ENCODE assay signal across 28 cellular contexts in genomic region chr20:50857348-50857747, GRCh38.
"Had no signal": no experiment of that assay in that cellular context is flagged by ENCODE, and none has a peak within 500 bp of the region (broad histone marks: within the 10 kb centered on the region; RNA-seq: fewer than 3 reads in every experiment).

No MANE protein-coding gene starts in this region.

- H3K9me3 ChIP-seq: left lung, ovary, right atrium auricular region, stomach, testis, thyroid gland, transverse colon, upper lobe of right lung had no signal

- H3K36me3 Mint-ChIP-seq: mesothelial cell of epicardium, natural killer cell, neural progenitor cell had no signal

- H3K4me2 ChIP-seq: neural progenitor cell had no signal

- H3K4me3 Mint-ChIP-seq: immature natural killer cell; mesothelial cell of epicardium; naive B cell; natural killer cell; nephron progenitor cell; neural progenitor cell; stimulated activated naive B cell treated with anti-CD40 and anti-IgM and Interleukin-4, amounts not matched to agents 10 μg/mL and 1 μg/mL and 100 μg/mL, for 72 hours had no signal

- H3K36me3 ChIP-seq: left lung, neural progenitor cell, ovary, right atrium auricular region, stomach, thyroid gland, transverse colon, upper lobe of right lung had no signal

- H3K27me3 Mint-ChIP-seq: naive B cell; stimulated activated naive B cell treated with anti-CD40 and anti-IgM and Interleukin-4, amounts not matched to agents 10 μg/mL and 1 μg/mL and 100 μg/mL, for 72 hours had no signal

- DNase-seq: hypothalamus; immature natural killer cell; kidney; left colon; left lung; mesendoderm; naive B cell; natural killer cell; nephron progenitor cell; ovary; stimulated activated CD4-positive, alpha-beta T cell treated with anti-CD3 and anti-CD28 coated beads, Interleukin-12 subunit alpha, Interleukin-12 subunit beta, amount 100 ng/mL, for 4 hours; stimulated activated CD4-positive, alpha-beta T cell treated with anti-CD3 and anti-CD28 coated beads, Interleukin-15, amount 100 ng/mL, for 24 hours; stimulated activated CD4-positive, alpha-beta T cell treated with anti-CD3 and anti-CD28 coated beads, Interleukin-2, amount 100 ng/mL, for 24 hours; stimulated activated CD4-positive, alpha-beta T cell treated with anti-CD3 and anti-CD28 coated beads, Interleukin-4, amount 100 ng/mL, for 1 hour; stimulated activated naive B cell treated with anti-CD40 and anti-IgM and Interleukin-4, amounts not matched to agents 10 μg/mL and 1 μg/mL and 100 μg/mL, for 72 hours; stimulated activated naive CD8-positive, alpha-beta T cell treated with anti-CD3 and anti-CD28 coated beads, Interleukin-15, Interleukin-2, amounts not matched to agents 100 U/mL and 50 U/mL, for 24 hours; stomach; testis; thyroid gland; transverse colon; upper lobe of right lung had no signal

- H3K27ac Mint-ChIP-seq: immature natural killer cell; mesothelial cell of epicardium; natural killer cell; nephron progenitor cell; neural progenitor cell; progenitor cell of endocrine pancreas; stimulated activated naive B cell treated with anti-CD40 and anti-IgM and Interleukin-4, amounts not matched to agents 10 μg/mL and 1 μg/mL and 100 μg/mL, for 72 hours had no signal

- H3K4me1 ChIP-seq: left lung, right atrium auricular region, transverse colon, upper lobe of right lung had no signal

- H3K27ac ChIP-seq: left lung, neural progenitor cell, ovary, right atrium auricular region, skin epidermis, stomach, testis, thyroid gland, transverse colon, upper lobe of right lung had no signal

- H3K9me3 Mint-ChIP-seq: immature natural killer cell; mesothelial cell of epicardium; naive B cell; natural killer cell; nephron progenitor cell; neural progenitor cell; stimulated activated naive B cell treated with anti-CD40 and anti-IgM and Interleukin-4, amounts not matched to agents 10 μg/mL and 1 μg/mL and 100 μg/mL, for 72 hours had no signal

- H3K27me3 ChIP-seq: left lung, neural progenitor cell, ovary, right atrium auricular region, stomach, testis, thyroid gland, transverse colon, upper lobe of right lung had no signal

- ATAC-seq: left colon; left lung; natural killer cell; sciatic nerve; stimulated activated naive B cell treated with anti-CD40 and anti-IgM and Interleukin-4, amounts not matched to agents 10 μg/mL and 1 μg/mL and 100 μg/mL, for 72 hours; stimulated activated naive CD8-positive, alpha-beta T cell treated with anti-CD3 and anti-CD28 coated beads, Interleukin-15, Interleukin-2, amounts not matched to agents 100 U/mL and 50 U/mL, for 24 hours; upper lobe of right lung had no signal

- H3K4me3 ChIP-seq: left lung, lung, neural progenitor cell, ovary, right atrium auricular region, skin epidermis, stomach, testis, thyroid gland, transverse colon, upper lobe of right lung had no signal
